Comparison of ENCODE assay signal across 21 cellular contexts in the genomic region with DNA sequence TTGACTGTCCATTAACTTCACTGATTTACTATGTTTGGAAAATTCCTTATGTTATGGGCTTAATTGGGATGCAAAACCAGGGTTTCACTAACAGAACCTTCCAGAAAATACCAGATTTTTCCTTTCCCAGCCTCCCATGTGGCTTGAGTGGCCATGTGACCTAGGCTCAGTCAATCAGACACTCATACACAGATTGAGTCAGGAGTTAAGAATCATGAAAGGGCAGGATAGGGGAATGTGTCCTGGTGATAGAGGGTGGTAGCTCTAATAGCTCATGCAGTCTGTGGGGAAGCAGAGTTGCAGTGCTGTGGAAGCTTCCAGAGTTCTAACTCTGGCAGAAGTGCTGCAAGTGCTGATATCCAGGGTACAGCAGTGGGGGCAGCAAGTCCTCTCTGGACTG.
"Had no signal": no experiment of that assay in that cellular context is flagged by ENCODE, and none has a peak within 500 bp of the region (broad histone marks: within the 10 kb centered on the region; RNA-seq: fewer than 3 reads in every experiment).

No MANE protein-coding gene starts in this region.

- H2AFZ ChIP-seq: parathyroid adenoma had no signal

- H3K9ac ChIP-seq: parathyroid adenoma had no signal

- H3K4me1 ChIP-seq: parathyroid adenoma, right lobe of liver had no signal

- H3K27ac ChIP-seq: coronary artery, heart left ventricle, parathyroid adenoma, psoas muscle, right lobe of liver, stomach, thoracic aorta, transverse colon had no signal

- H3K4me3 Mint-ChIP-seq: endodermal cell; naive thymus-derived CD4-positive, alpha-beta T cell; nephron progenitor cell had no signal

- H3K27me3 ChIP-seq: heart left ventricle, right lobe of liver, stomach, transverse colon had no signal

- H3K27me3 Mint-ChIP-seq: naive thymus-derived CD4-positive, alpha-beta T cell had no signal

- H3K36me3 ChIP-seq: heart left ventricle, right lobe of liver, stomach, thoracic aorta, transverse colon had no signal

- H3K4me1 Mint-ChIP-seq: endodermal cell; naive thymus-derived CD4-positive, alpha-beta T cell; nephron progenitor cell had no signal

- DNase-seq: effector CD4-positive, alpha-beta T cell; endodermal cell; erythroblast; heart left ventricle; hippocampal formation; kidney glomerular epithelial cell; mammary epithelial cell; naive thymus-derived CD4-positive, alpha-beta T cell; nephron progenitor cell; psoas muscle; retina; right lobe of liver; stimulated activated CD4-positive, alpha-beta T cell treated with anti-CD3 and anti-CD28 coated beads, Interleukin-2, amount 100 ng/mL, for 24 hours; stimulated activated naive CD4-positive, alpha-beta T cell; stomach; substantia nigra; transverse colon had no signal

- H3K27ac Mint-ChIP-seq: endodermal cell; naive thymus-derived CD4-positive, alpha-beta T cell; nephron progenitor cell had no signal

- H3K4me3 ChIP-seq: coronary artery, heart left ventricle, psoas muscle, right lobe of liver, stomach, thoracic aorta, transverse colon had no signal

- H3K9me3 ChIP-seq: psoas muscle, right lobe of liver, thoracic aorta, transverse colon had no signal

- ATAC-seq: heart left ventricle; left lobe of liver; naive thymus-derived CD4-positive, alpha-beta T cell; right lobe of liver had no signal

- H3K79me2 ChIP-seq: parathyroid adenoma had no signal
